8 cellular contexts compared by ENCODE assay signal in the genomic region with DNA sequence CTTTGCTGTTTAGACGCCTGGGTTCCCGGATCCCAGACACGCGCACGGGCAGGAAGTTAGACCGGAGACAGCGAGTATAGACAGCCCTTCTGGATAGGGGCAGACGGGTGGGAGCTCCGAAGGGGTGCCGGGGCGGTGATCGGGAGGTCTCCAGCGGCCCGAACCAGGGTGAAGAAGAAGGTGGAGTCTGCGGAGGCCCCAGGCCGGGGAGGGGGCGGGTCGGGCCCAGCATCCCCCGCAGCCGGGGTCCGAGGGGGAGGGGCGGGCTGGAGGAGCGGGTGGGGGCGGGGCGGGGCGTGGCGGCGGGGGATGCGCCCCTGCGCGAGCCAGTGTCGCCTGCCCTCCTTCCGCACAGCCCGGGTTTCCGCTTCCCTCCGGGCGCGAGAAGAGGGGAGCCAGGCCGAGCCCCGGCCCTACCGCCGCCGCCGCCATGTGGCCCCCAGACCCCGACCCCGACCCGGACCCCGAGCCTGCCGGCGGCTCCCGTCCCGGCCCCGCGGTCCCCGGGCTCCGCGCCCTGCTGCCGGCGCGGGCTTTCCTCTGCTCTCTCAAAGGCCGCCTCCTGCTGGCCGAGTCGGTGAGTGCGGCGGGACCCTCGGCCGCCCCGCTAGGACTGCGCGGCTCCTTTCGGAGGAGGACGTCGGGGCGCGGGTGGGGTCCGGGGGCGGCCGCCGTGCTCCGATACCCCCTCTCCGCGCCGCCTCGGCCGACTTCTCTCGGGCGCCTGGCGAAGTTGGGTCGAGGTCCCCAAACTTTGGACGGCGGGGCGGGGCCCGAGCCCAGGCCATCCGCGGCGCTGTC. TPM values are rescaled to one million over a fixed set of nuclear protein-coding genes. Genes with fewer than 3 reads are reported as not detected.
DNase-seq lines count a peak whose midpoint lies in the region; ATAC-seq and TF ChIP-seq lines count a peak whose summit lies in the region.

A gene with protein sequence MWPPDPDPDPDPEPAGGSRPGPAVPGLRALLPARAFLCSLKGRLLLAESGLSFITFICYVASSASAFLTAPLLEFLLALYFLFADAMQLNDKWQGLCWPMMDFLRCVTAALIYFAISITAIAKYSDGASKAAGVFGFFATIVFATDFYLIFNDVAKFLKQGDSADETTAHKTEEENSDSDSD (plus strand): TSS at position 329 of the 801 bp plus-strand sequence. CDS start 102 bp downstream, at position 431.

- H3K4me3 ChIP-seq in AG10803 (ENCODE audit: low read length) = peak within 1 kb of the TSS; percentile 75
- H3K4me3 ChIP-seq in SK-N-MC = peak within 1 kb of the TSS; percentile 75
- H3K4me3 ChIP-seq in urinary bladder (ENCODE audit: low read depth, low read length) = peak within 1 kb of the TSS; percentile 74

- H3K9me3 Mint-ChIP-seq in activated naive CD4-positive, alpha-beta T cell treated with anti-CD3 and anti-CD28 coated beads for 36 hours = peaks cover 11% of the 10 kb centered on the region
- H3K9me3 Mint-ChIP-seq in progenitor cell of endocrine pancreas (ENCODE audit: low read depth) = no peaks in the 10 kb centered on the region

- no peaks in the 10 kb centered on the region for H3K9me3 ChIP-seq in SK-N-MC (ENCODE audit: low read depth, low read length)

- H3K36me3 Mint-ChIP-seq in activated naive CD4-positive, alpha-beta T cell treated with anti-CD3 and anti-CD28 coated beads for 36 hours (ENCODE audit: low read depth) = peaks cover 2% of the 10 kb centered on the region
- H3K36me3 Mint-ChIP-seq in progenitor cell of endocrine pancreas (ENCODE audit: insufficient read depth) = no peaks in the 10 kb centered on the region

- peaks cover 40% of the 10 kb centered on the region for H3K4me1 Mint-ChIP-seq in activated naive CD4-positive, alpha-beta T cell treated with anti-CD3 and anti-CD28 coated beads for 36 hours (ENCODE audit: low read depth)
- H3K4me1 Mint-ChIP-seq in progenitor cell of endocrine pancreas (ENCODE audit: low read depth) = peaks cover 9% of the 10 kb centered on the region

- H3K36me3 ChIP-seq in SK-N-MC (ENCODE audit: insufficient read depth, low read length) (peaks cover 3% of the 10 kb centered on the region; the same call in 1 of the 2 replicates), urinary bladder (ENCODE audit: insufficient read depth) (no peaks in the 10 kb centered on the region)

- peak within 1 kb of the TSS; percentile 90 for H3K4me3 Mint-ChIP-seq in activated naive CD4-positive, alpha-beta T cell treated with anti-CD3 and anti-CD28 coated beads for 36 hours
- H3K4me3 Mint-ChIP-seq in progenitor cell of endocrine pancreas (ENCODE audit: low read depth) = peak within 1 kb of the TSS; percentile 93

- intact Hi-C loops in activated naive CD4-positive, alpha-beta T cell treated with anti-CD3 and anti-CD28 coated beads for 36 hours (cut with micrococcal nuclease) = loop anchor here (1.0 kb wide), 5 partner anchors 14 to 196 kb away; a partner anchor contains a TSS
- intact Hi-C loops in head of caudate nucleus (cut with DNase I) = loop anchor here (5.0 to 10.0 kb wide), 3 partner anchors 110 to 260 kb away; no protein-coding TSS in a partner anchor

- H3K27me3 Mint-ChIP-seq in activated naive CD4-positive, alpha-beta T cell treated with anti-CD3 and anti-CD28 coated beads for 36 hours (ENCODE audit: low read depth) = no peaks in the 10 kb centered on the region
- no peaks in the 10 kb centered on the region for H3K27me3 Mint-ChIP-seq in progenitor cell of endocrine pancreas

- peak within 1 kb of the TSS; percentile 69 for H3K9ac ChIP-seq in SK-N-MC (ENCODE audit: insufficient read length)

- CTCF ChIA-PET in activated naive CD4-positive, alpha-beta T cell treated with anti-CD3 and anti-CD28 coated beads for 36 hours (lab: Charles Lee) = interaction anchor here (0.5 to 2.2 kb wide), 10 partner anchors 11 to 199 kb away, joined by 3 to 14 read pairs (median 4); no protein-coding TSS in a partner anchor

- WGBS in urinary bladder = under 1% methylated on average over 96 of the region's 96 CpGs

- peak within 1 kb of the TSS; percentile 85 for H3K27ac Mint-ChIP-seq in activated naive CD4-positive, alpha-beta T cell treated with anti-CD3 and anti-CD28 coated beads for 36 hours
- H3K27ac Mint-ChIP-seq in progenitor cell of endocrine pancreas = peak within 1 kb of the TSS; percentile 88

- peak; percentile 52 for TF ChIP-seq CTCF in AG10803 (conservative IDR thresholded peaks at IDR 0.05; ENCODE audit: low read length)
- peak; percentile 90 for TF ChIP-seq CTCF in progenitor cell of endocrine pancreas (IDR thresholded peaks at IDR 0.05; ENCODE audit: unreplicated experiment)

- no peak within 1 kb of the TSS for H3K27ac ChIP-seq in SK-N-MC
- peak within 1 kb of the TSS; percentile 83 for H3K27ac ChIP-seq in urinary bladder (ENCODE audit: low read depth)

- peak; percentile 49 for DNase-seq in AG10803 (ENCODE audit: low read depth)
- DNase-seq in SK-N-MC (ENCODE audit: low read depth, low spot score) = no peak
- DNase-seq in activated naive CD4-positive, alpha-beta T cell treated with anti-CD3 and anti-CD28 coated beads for 36 hours = peak; percentile 70
- DNase-seq in head of caudate nucleus = peak in 36 of 42 donors; percentile 23 to 82 (median 54)
- DNase-seq in progenitor cell of endocrine pancreas (ENCODE audit: low spot score, unreplicated experiment) = peak; percentile 72

- ATAC-seq in GM19023 (IDR thresholded peaks at IDR 0.05; ENCODE audit: unreplicated experiment) (peak; percentile 51), HG03571 (IDR thresholded peaks at IDR 0.05; ENCODE audit: unreplicated experiment) (peak; percentile 42)

- no peaks in the 10 kb centered on the region for H3K4me1 ChIP-seq in urinary bladder (ENCODE audit: insufficient read depth)

RNA-seq across cellular contexts. Expression of the gene that starts here (rescaled TPM):
- 10 to 100 TPM; 33.7 to 35.3 TPM for total RNA-seq in activated naive CD4-positive, alpha-beta T cell treated with anti-CD3 and anti-CD28 coated beads for 36 hours
- total RNA-seq in progenitor cell of endocrine pancreas (48.2 and 51.5 TPM in 2 replicates), urinary bladder (29.2 TPM)
- 33.4 TPM for polyA plus RNA-seq in urinary bladder
